15 cellular contexts compared by ENCODE assay signal in the genomic region with DNA sequence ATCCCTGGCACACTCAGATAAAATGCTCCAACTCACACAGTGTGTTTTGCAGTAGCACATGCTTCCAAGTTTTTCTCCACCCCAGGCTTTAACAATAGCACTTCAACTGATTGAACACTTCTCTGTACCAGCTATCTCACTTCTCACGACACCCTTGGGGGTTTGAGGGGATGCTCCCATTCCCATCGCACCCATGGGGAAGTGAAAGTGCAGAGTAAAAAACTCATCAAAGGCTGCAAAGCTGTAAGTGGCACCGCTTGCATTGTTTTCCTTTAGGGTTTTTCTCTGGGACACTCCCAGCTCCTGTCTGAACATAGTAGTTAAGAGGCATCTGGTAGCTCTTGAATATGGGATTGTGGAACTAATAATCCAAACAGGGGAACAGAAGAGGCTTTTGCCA.
DNase-seq lines count a peak whose midpoint lies in the region; ATAC-seq, FAIRE-seq and TF ChIP-seq lines count a peak whose summit lies in the region.
"Had no signal": no experiment of that assay in that cellular context is flagged by ENCODE, and none has a peak within 500 bp of the region (broad histone marks: within the 10 kb centered on the region; RNA-seq: fewer than 3 reads in every experiment).

No MANE protein-coding gene starts in this region.

- no peak overlapping the region for H4K91ac ChIP-seq in H9 (ENCODE audit: insufficient read length, low read depth, low read length)

- no peak for FAIRE-seq in GM12891 (lab: Jason Lieb, UNC)
- FAIRE-seq: HTR-8/SVneo had no signal

- no peak for DNase-seq in GM12891 (ENCODE audit: insufficient read length, low spot score)
- DNase-seq in MV-4-11 (lab: John Stamatoyannopoulos, UW), result peak; percentile 56
- peak; percentile 82 to 94 for DNase-seq in NCI-H524 (lab: John Stamatoyannopoulos, UW)
- DNase-seq in foreskin keratinocyte, result no peak
- DNase-seq in activated T-cell treated with anti-CD3 and anti-CD28 coated beads, Interleukin-2, amount 50 U/mL, for 24 hours, result no peak
- no peak for DNase-seq in H9
- DNase-seq: C1 segment of cervical spinal cord, DMS 273 treated with DMSO at 0.1 percent for 48 hours, NCI-H1105 treated with DMSO at 0.1 percent for 48 hours, NCI-H187 treated with DMSO at 0.1 percent for 48 hours, T-helper 9 cell had no signal

- no peak overlapping the region for H3K9ac ChIP-seq in H9 (ENCODE audit: extremely low read depth, insufficient read length, low read length)

- H2BK15ac ChIP-seq in H9 (ENCODE audit: low read depth, low read length), result no peak overlapping the region

- H3K27me3 Mint-ChIP-seq in activated T-cell treated with anti-CD3 and anti-CD28 coated beads, Interleukin-2, amount 50 U/mL, for 24 hours, result peaks cover 12% of the 10 kb centered on the region
- peaks cover 8% of the 10 kb centered on the region for H3K27me3 Mint-ChIP-seq in H9 (ENCODE audit: low read depth)

- WGBS in H9 (ENCODE audit: extremely low coverage, insufficient read length, low lambda C conversion rate), result no CpG with 5 or more reads among the region's 3 CpGs

- H3K23me2 ChIP-seq in H9 (ENCODE audit: insufficient read length, low read depth, low read length, poor library complexity, severe bottlenecking), result no peaks in the 10 kb centered on the region

- H3K9me3 Mint-ChIP-seq in activated T-cell treated with anti-CD3 and anti-CD28 coated beads, Interleukin-2, amount 50 U/mL, for 24 hours, result no peaks in the 10 kb centered on the region
- H3K9me3 Mint-ChIP-seq in H9, result no peaks in the 10 kb centered on the region

- no peak overlapping the region for H3K4me3 Mint-ChIP-seq in activated T-cell treated with anti-CD3 and anti-CD28 coated beads, Interleukin-2, amount 50 U/mL, for 24 hours
- no peak overlapping the region for H3K4me3 Mint-ChIP-seq in H9

- no peak overlapping the region for H3K18ac ChIP-seq in H9 (ENCODE audit: insufficient read length, low read depth, low read length)

- H3K79me1 ChIP-seq in H9 (ENCODE audit: insufficient read depth, low read depth, low read length, poor library complexity, severe bottlenecking), result no peaks in the 10 kb centered on the region

- H3K23ac ChIP-seq in H9 (ENCODE audit: insufficient read length, low read depth, low read length), result no peak overlapping the region

- no peak overlapping the region for H2BK5ac ChIP-seq in H9 (ENCODE audit: insufficient read length, low read length)

- no peak overlapping the region for H3K4me2 ChIP-seq in H9 (ENCODE audit: insufficient read depth, insufficient read length, low read length)

- H2BK120ac ChIP-seq in H9 (ENCODE audit: low read depth, low read length, poor library complexity, severe bottlenecking), result no peak overlapping the region

- no peak for TF ChIP-seq POLR2A in GM12891 (IDR thresholded peaks at IDR 0.05; ENCODE audit: low read depth, low read length)

- H2BK12ac ChIP-seq in H9 (ENCODE audit: insufficient read length, low read depth, low read length), result no peak overlapping the region

- no peak overlapping the region for H4K8ac ChIP-seq in H9 (replicated peaks; ENCODE audit: insufficient read length, low read depth, low read length)

- TF ChIP-seq CTCF in foreskin keratinocyte (conservative IDR thresholded peaks at IDR 0.05) (no peak), H9 (conservative IDR thresholded peaks at IDR 0.05) (no peak)

- no peak overlapping the region for H3K14ac ChIP-seq in H9 (ENCODE audit: insufficient read depth, low read length)

- no peak overlapping the region for H3T11ph ChIP-seq in H9 (ENCODE audit: low read length)

- no peaks in the 10 kb centered on the region for H3K4me1 Mint-ChIP-seq in activated T-cell treated with anti-CD3 and anti-CD28 coated beads, Interleukin-2, amount 50 U/mL, for 24 hours (ENCODE audit: low read depth)
- H3K4me1 Mint-ChIP-seq in H9, result peaks cover 19 to 21% of the 10 kb centered on the region in 2 experiments

- no peak overlapping the region for H3K27ac ChIP-seq in foreskin keratinocyte
- H3K27ac ChIP-seq in H9 (ENCODE audit: insufficient read length, low read depth, low read length), result no peak overlapping the region
- H3K27ac ChIP-seq: HL-60 had no signal

- no peak overlapping the region for H3K56ac ChIP-seq in H9 (ENCODE audit: insufficient read length, low read depth, low read length)

- peaks cover 9% of the 10 kb centered on the region for H3K4me1 ChIP-seq in foreskin keratinocyte
- peaks cover 4% of the 10 kb centered on the region; the same call in 1 of the 2 replicates for H3K4me1 ChIP-seq in H9 (ENCODE audit: insufficient read depth, low read length)
- H3K4me1 ChIP-seq: HAP-1 had no signal

- H4K20me1 ChIP-seq in H9 (ENCODE audit: control insufficient read depth, insufficient read depth, insufficient read length), result no peaks in the 10 kb centered on the region

- no peaks in the 10 kb centered on the region for H3K79me2 ChIP-seq in H9 (ENCODE audit: insufficient read depth, low read length)

- peak; percentile 19 for ATAC-seq in foreskin keratinocyte
- no peak for ATAC-seq in HG03045 (IDR thresholded peaks at IDR 0.05; ENCODE audit: unreplicated experiment)

- H2AFZ ChIP-seq in H9 (ENCODE audit: low read length), result no peak overlapping the region

- H2AK5ac ChIP-seq in H9 (ENCODE audit: insufficient read length, low read length), result no peak overlapping the region

- H3K36me3 Mint-ChIP-seq in activated T-cell treated with anti-CD3 and anti-CD28 coated beads, Interleukin-2, amount 50 U/mL, for 24 hours (ENCODE audit: low read depth), result no peaks in the 10 kb centered on the region
- H3K36me3 Mint-ChIP-seq in H9 (ENCODE audit: insufficient read depth in 1 of 3, low read depth in 3 of 3), result no peaks in the 10 kb centered on the region

- H3K27me3 ChIP-seq in foreskin keratinocyte (no peaks in the 10 kb centered on the region), H9 (ENCODE audit: insufficient read depth, low read length) (no peaks in the 10 kb centered on the region; the same call in 1 of the 2 replicates)

- H2BK20ac ChIP-seq in H9 (ENCODE audit: low read depth, low read length, poor library complexity, severe bottlenecking), result no peak overlapping the region

- no peak overlapping the region for H4K5ac ChIP-seq in H9 (ENCODE audit: insufficient read length, low read depth, low read length)

- H3K27ac Mint-ChIP-seq in activated T-cell treated with anti-CD3 and anti-CD28 coated beads, Interleukin-2, amount 50 U/mL, for 24 hours, result no peak overlapping the region
- no peak overlapping the region for H3K27ac Mint-ChIP-seq in H9

- H3K4ac ChIP-seq in H9 (ENCODE audit: low read depth, low read length), result no peak overlapping the region

- H3K9me3 ChIP-seq in H9 (ENCODE audit: control insufficient read depth, low read depth, low read length), result no peaks in the 10 kb centered on the region
- H3K9me3 ChIP-seq: HAP-1 had no signal

TF ChIP-seq in GM12891, 5 proteins besides CTCF, POLR2A, EP300 and RAD21:
- TF ChIP-seq TAF1 (IDR thresholded peaks at IDR 0.05; ENCODE audit: low read depth, low read length) (no peak), SPI1 (IDR thresholded peaks at IDR 0.05; ENCODE audit: low read depth, low read length) (peak; percentile 52)

Comparison
In these comparisons a context has a peak if more than half of its experiments do, and no peak if none do; other contexts are left out.
1. DNase-seq: peak in MV-4-11 (single experiment) and NCI-H524 (2 of 2); none in GM12891 (single experiment), foreskin keratinocyte (0 of 2), activated T-cell treated with anti-CD3 and anti-CD28 coated beads, Interleukin-2, amount 50 U/mL, for 24 hours (single experiment) and H9 (single experiment).